8 cellular contexts compared by ENCODE assay signal in the genomic region with DNA sequence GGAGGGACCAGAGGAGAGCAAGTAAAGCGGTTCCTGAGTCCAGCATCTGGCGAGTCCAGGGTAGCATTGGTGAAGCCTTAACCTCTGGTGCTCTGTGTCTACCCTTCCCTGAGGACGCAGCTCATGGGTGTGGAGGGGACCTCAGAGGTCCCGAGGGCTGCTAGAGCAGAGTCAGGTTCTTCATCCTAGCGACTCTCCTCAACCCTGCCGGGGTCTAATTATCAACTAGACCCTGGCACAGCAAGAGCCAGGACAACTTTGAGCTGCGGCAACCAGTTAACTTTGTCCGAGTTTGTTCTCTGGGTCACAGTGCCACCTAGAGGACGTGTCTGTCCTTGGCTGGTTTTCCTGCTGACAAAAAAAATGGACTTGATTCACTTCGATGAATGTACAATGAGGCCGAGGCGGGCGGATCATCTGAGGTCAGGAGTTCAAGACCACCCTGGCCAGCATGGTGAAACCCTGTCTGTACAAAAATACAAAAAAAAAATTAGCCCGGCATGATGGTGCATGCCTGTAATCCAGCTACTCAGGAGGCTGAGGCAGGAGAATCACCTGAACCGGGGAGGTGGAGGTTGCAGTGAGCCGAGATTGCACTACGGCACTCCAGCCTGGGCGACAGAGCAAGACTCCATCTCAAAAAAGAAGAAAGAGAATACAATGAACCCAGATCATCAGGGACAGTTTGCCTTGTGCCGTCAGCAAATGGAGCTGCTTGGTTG. TPM values are rescaled to one million over a fixed set of nuclear protein-coding genes. Genes with fewer than 3 reads are reported as not detected.
DNase-seq lines count a peak whose midpoint lies in the region; ATAC-seq and TF ChIP-seq lines count a peak whose summit lies in the region.

No MANE protein-coding gene starts in this region.

- H3K79me2 ChIP-seq in KMS-11 (ENCODE audit: insufficient read depth, low read depth) (no peaks in the 10 kb centered on the region), fibroblast of lung (ENCODE audit: control insufficient read depth, insufficient read depth, low read length) (peaks cover 47% of the 10 kb centered on the region)

- H3K4me2 ChIP-seq in KMS-11 (no peak overlapping the region), fibroblast of lung (ENCODE audit: extremely low read depth, insufficient read depth, low read length) (peak overlapping the region; percentile 68)

- no peak overlapping the region for H3K4me3 ChIP-seq in KMS-11 (IDR thresholded peaks at IDR 0.05; ENCODE audit: insufficient read depth, low read depth, low read length)
- peak overlapping the region in 1 of 4 experiments; percentile 19 for H3K4me3 ChIP-seq in fibroblast of lung (replicated peaks in 1 of 4; ENCODE audit: control extremely low read depth in 1 of 4, insufficient read depth in 1 of 4, low read depth in 3 of 4, low read length in 4 of 4)

- DNase-seq in DMS79 treated with DMSO at 0.1 percent for 48 hours (lab: John Stamatoyannopoulos, UW) (peak; percentile 78), RPMI7951 (ENCODE audit: low read depth) (peak; percentile 74), fibroblast of lung (ENCODE audit: low read depth in 2 of 2) (peak; percentile 71 to 87)
- peak; percentile 67 for DNase-seq in activated T-helper 1 cell treated with anti-CD3 and anti-CD28 coated beads, Interleukin-2, amount 50 U/mL, for 16 hours (ENCODE audit: low read depth in 1 of 2, low spot score in 1 of 2)
- peak; percentile 81 for DNase-seq in natural killer cell treated with Interleukin-12 subunit alpha and Interleukin-12 subunit beta and Interleukin-15 and Interleukin-18, amount 100 ng/mL, for 72 hours (ENCODE audit: low spot score)

- H3K36me3 Mint-ChIP-seq in natural killer cell treated with Interleukin-12 subunit alpha and Interleukin-12 subunit beta and Interleukin-15 and Interleukin-18, amount 100 ng/mL, for 72 hours, result no peaks in the 10 kb centered on the region
- peaks cover 26% of the 10 kb centered on the region for H3K36me3 Mint-ChIP-seq in stimulated activated memory B cell treated with anti-CD40 and anti-IgM and Interleukin-4, amounts not matched to agents 10 μg/mL and 1 μg/mL and 100 μg/mL, for 72 hours

- no peaks in the 10 kb centered on the region for H3K36me3 ChIP-seq in KMS-11 (ENCODE audit: insufficient read depth)
- peaks cover 16% of the 10 kb centered on the region for H3K36me3 ChIP-seq in fibroblast of lung (ENCODE audit: control insufficient read depth, insufficient read depth, low read length)

- H3K4me1 Mint-ChIP-seq in natural killer cell treated with Interleukin-12 subunit alpha and Interleukin-12 subunit beta and Interleukin-15 and Interleukin-18, amount 100 ng/mL, for 72 hours (ENCODE audit: low read depth in 2 of 2), result peaks cover 36 to 38% of the 10 kb centered on the region in 2 donors
- H3K4me1 Mint-ChIP-seq in stimulated activated memory B cell treated with anti-CD40 and anti-IgM and Interleukin-4, amounts not matched to agents 10 μg/mL and 1 μg/mL and 100 μg/mL, for 72 hours, result peaks cover 49% of the 10 kb centered on the region

- H3K4me1 ChIP-seq in KMS-11 (ENCODE audit: low read depth, poor library complexity, severe bottlenecking) (peaks cover 7% of the 10 kb centered on the region), fibroblast of lung (ENCODE audit: control insufficient read depth, extremely low read depth, insufficient read depth, low read length) (peaks cover 28% of the 10 kb centered on the region)

- no peak overlapping the region for H2AFZ ChIP-seq in KMS-11 (ENCODE audit: low read depth)
- H2AFZ ChIP-seq in fibroblast of lung (ENCODE audit: low read length), result no peak overlapping the region

- H3K9ac ChIP-seq in KMS-11, result no peak overlapping the region
- no peak overlapping the region for H3K9ac ChIP-seq in fibroblast of lung (ENCODE audit: insufficient read depth, low read length)

- no peaks in the 10 kb centered on the region for H3K9me3 Mint-ChIP-seq in natural killer cell treated with Interleukin-12 subunit alpha and Interleukin-12 subunit beta and Interleukin-15 and Interleukin-18, amount 100 ng/mL, for 72 hours
- no peaks in the 10 kb centered on the region for H3K9me3 Mint-ChIP-seq in stimulated activated memory B cell treated with anti-CD40 and anti-IgM and Interleukin-4, amounts not matched to agents 10 μg/mL and 1 μg/mL and 100 μg/mL, for 72 hours

- no peaks in the 10 kb centered on the region for H3K27me3 ChIP-seq in KMS-11 (ENCODE audit: insufficient read depth, low read depth)
- no peaks in the 10 kb centered on the region for H3K27me3 ChIP-seq in fibroblast of lung (ENCODE audit: control insufficient read depth, insufficient read depth, low read length)

- H3K27ac ChIP-seq in KMS-11 (no peak overlapping the region), fibroblast of lung (ENCODE audit: insufficient read depth, low read length) (peak overlapping the region; percentile 87)

- H3K9me3 ChIP-seq in fibroblast of lung (ENCODE audit: control insufficient read depth, insufficient read depth, low read depth, low read length), result no peaks in the 10 kb centered on the region

- TF ChIP-seq CTCF in KMS-11 (conservative IDR thresholded peaks at IDR 0.05; ENCODE audit: low read depth, low read length), result peak; percentile 77
- TF ChIP-seq CTCF in fibroblast of lung (conservative IDR thresholded peaks at IDR 0.05 in 1 of 2, IDR thresholded peaks at IDR 0.05 in 1 of 2; ENCODE audit: low read depth in 1 of 2, low read length in 2 of 2), result peak; percentile 75 to 76

- H4K20me1 ChIP-seq in KMS-11 (ENCODE audit: insufficient read depth) (0 out of 2 replicates have a peak, but pooled peaks cover 3% of the 10 kb centered on the region), fibroblast of lung (ENCODE audit: control insufficient read depth, extremely low read depth, insufficient read depth, low read length) (no peaks in the 10 kb centered on the region)

- H3K4me3 Mint-ChIP-seq in natural killer cell treated with Interleukin-12 subunit alpha and Interleukin-12 subunit beta and Interleukin-15 and Interleukin-18, amount 100 ng/mL, for 72 hours, result peak overlapping the region; percentile 6
- no peak overlapping the region for H3K4me3 Mint-ChIP-seq in stimulated activated memory B cell treated with anti-CD40 and anti-IgM and Interleukin-4, amounts not matched to agents 10 μg/mL and 1 μg/mL and 100 μg/mL, for 72 hours

- peak overlapping the region; percentile 96 to 98 for H3K27ac Mint-ChIP-seq in natural killer cell treated with Interleukin-12 subunit alpha and Interleukin-12 subunit beta and Interleukin-15 and Interleukin-18, amount 100 ng/mL, for 72 hours
- peak overlapping the region; percentile 89 for H3K27ac Mint-ChIP-seq in stimulated activated memory B cell treated with anti-CD40 and anti-IgM and Interleukin-4, amounts not matched to agents 10 μg/mL and 1 μg/mL and 100 μg/mL, for 72 hours

- peak; percentile 15 to 49 for ATAC-seq in natural killer cell treated with Interleukin-12 subunit alpha and Interleukin-12 subunit beta and Interleukin-15 and Interleukin-18, amount 100 ng/mL, for 72 hours
- ATAC-seq in stimulated activated memory B cell treated with anti-CD40 and anti-IgM and Interleukin-4, amounts not matched to agents 10 μg/mL and 1 μg/mL and 100 μg/mL, for 72 hours, result peak; percentile 65
- no peak for ATAC-seq in HG02588 (IDR thresholded peaks at IDR 0.05; ENCODE audit: unreplicated experiment)

- no peaks in the 10 kb centered on the region for H3K27me3 Mint-ChIP-seq in natural killer cell treated with Interleukin-12 subunit alpha and Interleukin-12 subunit beta and Interleukin-15 and Interleukin-18, amount 100 ng/mL, for 72 hours
- H3K27me3 Mint-ChIP-seq in stimulated activated memory B cell treated with anti-CD40 and anti-IgM and Interleukin-4, amounts not matched to agents 10 μg/mL and 1 μg/mL and 100 μg/mL, for 72 hours, result no peaks in the 10 kb centered on the region

RNA-seq across cellular contexts. Expression of gene TSSK6, which starts 24.9 kb away (rescaled TPM):
- 0.68 and 0.96 TPM in 2 replicates for total RNA-seq in RPMI7951 (2014; rRNA removed; shearing (Covaris generic))
- 3.1 and 5.8 TPM in 2 replicates for total RNA-seq in fibroblast of lung
- polyA plus RNA-seq in fibroblast of lung, result 0.32 and 0.47 TPM in 2 replicates
- polyA plus RNA-seq in fibroblast of lung (2012), result 0.92 and 0.96 TPM in 2 replicates
- polyA minus RNA-seq in fibroblast of lung (ENCODE audit: low replicate concordance), result 0.27 TPM in 1 of 2 replicates, not detected in the other
- 1 to 10 TPM; 1.9 to 2.6 TPM for total RNA-seq in natural killer cell treated with Interleukin-12 subunit alpha and Interleukin-12 subunit beta and Interleukin-15 and Interleukin-18, amount 100 ng/mL, for 72 hours

RNA-seq across cellular contexts. Expression of gene NDUFA13, which starts 25.6 kb away (rescaled TPM):
- total RNA-seq in RPMI7951 (2014; rRNA removed; shearing (Covaris generic)), result 282 and 300 TPM in 2 replicates
- total RNA-seq in fibroblast of lung, result 215 and 221 TPM in 2 replicates
- 306 and 472 TPM in 2 replicates for polyA plus RNA-seq in fibroblast of lung
- 534 and 556 TPM in 2 replicates for polyA plus RNA-seq in fibroblast of lung (2012)
- polyA minus RNA-seq in fibroblast of lung (ENCODE audit: low replicate concordance), result 197 and 217 TPM in 2 replicates
- total RNA-seq in natural killer cell treated with Interleukin-12 subunit alpha and Interleukin-12 subunit beta and Interleukin-15 and Interleukin-18, amount 100 ng/mL, for 72 hours, result 100 to 1,000 TPM; 261 to 310 TPM

RNA-seq across cellular contexts. Expression of gene YJEFN3, which starts 38.3 kb away (rescaled TPM):
- total RNA-seq in RPMI7951 (2014; rRNA removed; shearing (Covaris generic)), result 0.12 TPM in 1 of 2 replicates, not detected in the other
- 0.50 and 0.51 TPM in 2 replicates for total RNA-seq in fibroblast of lung
- 0.62 and 0.69 TPM in 2 replicates for polyA plus RNA-seq in fibroblast of lung
- 0.96 and 1.1 TPM in 2 replicates for polyA plus RNA-seq in fibroblast of lung (2012)
- polyA minus RNA-seq in fibroblast of lung (ENCODE audit: low replicate concordance), result 0.56 and 0.59 TPM in 2 replicates
- 10 to 100 TPM in 1 of 2 donors, 1 to 10 TPM in 1; 10.0 to 14.9 TPM for total RNA-seq in natural killer cell treated with Interleukin-12 subunit alpha and Interleukin-12 subunit beta and Interleukin-15 and Interleukin-18, amount 100 ng/mL, for 72 hours

RNA-seq across cellular contexts. Expression of gene CILP2, which starts 47.7 kb away (rescaled TPM):
- total RNA-seq in RPMI7951 (2014; rRNA removed; shearing (Covaris generic)), result under 0.01 and 0.20 TPM in 2 replicates
- 0.51 and 0.66 TPM in 2 replicates for total RNA-seq in fibroblast of lung
- 0.10 and 0.23 TPM in 2 replicates for polyA plus RNA-seq in fibroblast of lung
- polyA plus RNA-seq in fibroblast of lung (2012), result 0.29 and 0.76 TPM in 2 replicates
- polyA minus RNA-seq in fibroblast of lung (ENCODE audit: low replicate concordance), result 0.27 and 0.78 TPM in 2 replicates
- under 1 TPM; 0.21 to 0.42 TPM for total RNA-seq in natural killer cell treated with Interleukin-12 subunit alpha and Interleukin-12 subunit beta and Interleukin-15 and Interleukin-18, amount 100 ng/mL, for 72 hours
